Comparison of ENCODE assay signal across 14 cellular contexts in the genomic region with DNA sequence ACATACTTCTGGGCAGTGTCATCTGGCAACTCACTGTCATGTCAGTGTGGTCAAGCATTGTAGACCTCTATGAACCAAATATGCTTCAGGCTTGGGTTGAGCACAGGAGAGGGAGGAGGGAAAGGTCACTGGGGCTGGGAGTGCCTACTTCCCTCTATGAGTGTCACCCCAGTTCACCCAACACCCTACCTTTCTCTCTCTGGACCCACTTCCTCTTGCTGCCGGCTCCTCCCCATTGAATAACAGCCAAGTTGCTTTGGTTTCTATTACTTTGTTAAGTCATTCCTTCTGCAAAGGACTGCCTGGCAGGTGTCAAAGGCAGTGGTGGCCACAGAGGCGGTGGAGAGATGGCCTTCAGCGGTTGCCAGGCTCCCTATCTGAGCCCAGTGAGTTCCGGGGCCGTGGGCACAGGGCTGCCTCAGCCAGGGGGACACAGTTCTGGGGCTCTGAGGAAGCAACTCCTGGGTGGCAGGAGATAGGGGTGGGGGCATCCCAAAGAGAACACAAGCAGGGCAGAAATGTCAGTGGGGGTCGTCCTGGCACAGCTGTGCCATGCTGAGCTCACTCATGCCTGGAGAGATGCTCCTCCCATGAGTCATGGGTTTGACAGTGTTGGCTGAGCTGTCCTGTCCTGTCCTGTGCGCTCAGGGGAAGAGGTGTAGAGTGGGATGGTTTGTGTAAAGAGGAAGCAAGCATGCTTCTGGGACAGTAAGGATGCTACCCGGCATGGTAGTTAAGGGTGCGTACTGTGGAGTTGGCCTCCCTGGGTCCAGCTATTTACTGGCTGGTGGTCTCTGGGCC. TPM values are rescaled to one million over a fixed set of nuclear protein-coding genes. Genes with fewer than 3 reads are reported as not detected.
DNase-seq lines count a peak whose midpoint lies in the region; ATAC-seq and TF ChIP-seq lines count a peak whose summit lies in the region.
"Not testable (repeated sequence)": the region's sequence is repeated elsewhere in the genome, so short reads cannot be mapped to it uniquely, and the experiment has no call there.
"Had no signal": no experiment of that assay in that cellular context is flagged by ENCODE, and none has a peak within 500 bp of the region (broad histone marks: within the 10 kb centered on the region; RNA-seq: fewer than 3 reads in every experiment).

A gene (plus strand): TSS at position 282 of the 801 bp plus-strand sequence. CDS start 66 bp downstream, at position 348.

- H3K9me3 Mint-ChIP-seq in activated naive CD4-positive, alpha-beta T cell treated with anti-CD3 and anti-CD28 coated beads, Interleukin-2, amount 50 U/mL, for 72 hours; immature natural killer cell; stimulated activated memory B cell treated with anti-CD40 and anti-IgM and Interleukin-4, amounts not matched to agents 10 μg/mL and 1 μg/mL and 100 μg/mL, for 72 hours: not testable (repeated sequence)

- not testable (repeated sequence) for H3K36me3 Mint-ChIP-seq in activated naive CD4-positive, alpha-beta T cell treated with anti-CD3 and anti-CD28 coated beads, Interleukin-2, amount 50 U/mL, for 72 hours; immature natural killer cell; stimulated activated memory B cell treated with anti-CD40 and anti-IgM and Interleukin-4, amounts not matched to agents 10 μg/mL and 1 μg/mL and 100 μg/mL, for 72 hours

- H3K27me3 ChIP-seq in RWPE2 (ENCODE audit: insufficient read depth, poor library complexity, severe bottlenecking) = not testable (repeated sequence)

- DNase-seq in EL = peak; percentile 72
- peak; percentile 6 for DNase-seq in HK-2 (ENCODE audit: unreplicated experiment)
- not testable (repeated sequence) for DNase-seq in RWPE2 (ENCODE audit: low spot score); activated naive CD4-positive, alpha-beta T cell treated with anti-CD3 and anti-CD28 coated beads, Interleukin-2, amount 50 U/mL, for 72 hours (ENCODE audit: low spot score in 2 of 2)
- peak; percentile 52 to 79 (median 66) for DNase-seq in immature natural killer cell

- ATAC-seq in GM19372 (IDR thresholded peaks at IDR 0.05; ENCODE audit: low read depth, unreplicated experiment) = peak; percentile 84
- ATAC-seq in HG02798 (IDR thresholded peaks at IDR 0.05; ENCODE audit: poor library complexity, unreplicated experiment) = peak; percentile 77
- peak; percentile 81 for ATAC-seq in RWPE2 (ENCODE audit: low read depth)
- peak; percentile 48 to 86 for ATAC-seq in activated naive CD4-positive, alpha-beta T cell treated with anti-CD3 and anti-CD28 coated beads, Interleukin-2, amount 50 U/mL, for 72 hours
- peak; percentile 92 for ATAC-seq in stimulated activated memory B cell treated with anti-CD40 and anti-IgM and Interleukin-4, amounts not matched to agents 10 μg/mL and 1 μg/mL and 100 μg/mL, for 72 hours

- not testable (repeated sequence) for H3K4me1 ChIP-seq in RWPE2 (ENCODE audit: insufficient read depth, poor library complexity, severe bottlenecking)

- H3K4me3 ChIP-seq in RWPE2 (ENCODE audit: severe bottlenecking) = not testable (repeated sequence)

- H3K27ac Mint-ChIP-seq in activated naive CD4-positive, alpha-beta T cell treated with anti-CD3 and anti-CD28 coated beads, Interleukin-2, amount 50 U/mL, for 72 hours = peak within 1 kb of the TSS; percentile 51 to 86
- H3K27ac Mint-ChIP-seq in immature natural killer cell = peak within 1 kb of the TSS; percentile 63 to 96 (median 92)
- H3K27ac Mint-ChIP-seq in stimulated activated memory B cell treated with anti-CD40 and anti-IgM and Interleukin-4, amounts not matched to agents 10 μg/mL and 1 μg/mL and 100 μg/mL, for 72 hours = peak within 1 kb of the TSS; percentile 82

- H3K27ac ChIP-seq in RWPE2 (ENCODE audit: poor library complexity, severe bottlenecking) = not testable (repeated sequence)

- H3K4me1 Mint-ChIP-seq in immature natural killer cell = peaks cover 6 to 21% of the 10 kb centered on the region in 2 donors
- peaks cover 10% of the 10 kb centered on the region for H3K4me1 Mint-ChIP-seq in stimulated activated memory B cell treated with anti-CD40 and anti-IgM and Interleukin-4, amounts not matched to agents 10 μg/mL and 1 μg/mL and 100 μg/mL, for 72 hours

- not testable (repeated sequence) for TF ChIP-seq CTCF in RWPE2 (IDR thresholded peaks at IDR 0.05; ENCODE audit: poor library complexity, severe bottlenecking)

- not testable (repeated sequence) for H3K9me3 ChIP-seq in RWPE2 (ENCODE audit: severe bottlenecking)

- not testable (repeated sequence) for H3K27me3 Mint-ChIP-seq in immature natural killer cell (ENCODE audit: low read depth in 3 of 3); stimulated activated memory B cell treated with anti-CD40 and anti-IgM and Interleukin-4, amounts not matched to agents 10 μg/mL and 1 μg/mL and 100 μg/mL, for 72 hours

- peak within 1 kb of the TSS; percentile 79 to 94 (median 87) for H3K4me3 Mint-ChIP-seq in immature natural killer cell
- H3K4me3 Mint-ChIP-seq in stimulated activated memory B cell treated with anti-CD40 and anti-IgM and Interleukin-4, amounts not matched to agents 10 μg/mL and 1 μg/mL and 100 μg/mL, for 72 hours = peak within 1 kb of the TSS; percentile 58

- not testable (repeated sequence) for H3K36me3 ChIP-seq in RWPE2 (ENCODE audit: low read depth)

RNA-seq across cellular contexts. Expression of the gene that starts here (rescaled TPM):
- total RNA-seq in activated naive CD4-positive, alpha-beta T cell treated with anti-CD3 and anti-CD28 coated beads, Interleukin-2, amount 50 U/mL, for 72 hours = not detected
- 10 to 100 TPM; 15.0 to 23.7 (median 17.0) TPM for polyA plus RNA-seq in immature natural killer cell
- total RNA-seq: epithelial cell of proximal tubule, kidney, LHCN-M2, progenitor cell of endocrine pancreas, SJCRH30, uterus had no signal

Comparison
In these comparisons a context has a peak if more than half of its experiments do, and no peak if none do; other contexts are left out.
1. Peak in ATAC-seq in activated naive CD4-positive, alpha-beta T cell treated with anti-CD3 and anti-CD28 coated beads, Interleukin-2, amount 50 U/mL, for 72 hours; RNA of the gene not detected or under 1 TPM.